ENCODE assay signal across 6 cellular contexts in genomic region chr4:158586881-158587280, GRCh38.
"Had no signal": no experiment of that assay in that cellular context is flagged by ENCODE, and none has a peak within 500 bp of the region (broad histone marks: within the 10 kb centered on the region; RNA-seq: fewer than 3 reads in every experiment).

No MANE protein-coding gene starts in this region.

- H3K9me3 Mint-ChIP-seq: IgD-negative memory B cell had no signal

- H3K27ac Mint-ChIP-seq: IgD-negative memory B cell had no signal

- H3K4me3 Mint-ChIP-seq: IgD-negative memory B cell had no signal

- FAIRE-seq: HepG2, K562 had no signal

- DNase-seq: IMR-90, KBM-7, KG1 had no signal

- H3K36me3 Mint-ChIP-seq: IgD-negative memory B cell had no signal

- ATAC-seq: HepG2, K562 had no signal

- H3K4me1 Mint-ChIP-seq: IgD-negative memory B cell had no signal
